In genomic region chr18:49832221-49832647, GRCh38 we compare ENCODE assay signal across 1 cellular context.
TF ChIP-seq lines count a peak whose summit lies in the region.

No MANE protein-coding gene starts in this region.

TF ChIP-seq in HepG2, 621 proteins besides CTCF, POLR2A, EP300 and RAD21 (continued from another document and continues in another):
- TF ChIP-seq POGK (CRISPR knock-in tag; conservative IDR thresholded peaks at IDR 0.05): no peak
- TF ChIP-seq ZNF737 (CRISPR knock-in tag; IDR thresholded peaks at IDR 0.05; ENCODE audit: borderline replicate concordance): no peak
- TF ChIP-seq LCORL (IDR thresholded peaks at IDR 0.05): peak; percentile 55
- TF ChIP-seq LCORL (CRISPR knock-in tag; IDR thresholded peaks at IDR 0.05): peak; percentile 88
- TF ChIP-seq SMC3 (IDR thresholded peaks at IDR 0.05; ENCODE audit: low read length): no peak
- peak; percentile 83 for TF ChIP-seq CREM (IDR thresholded peaks at IDR 0.05)
- TF ChIP-seq CREM (CRISPR knock-in tag; IDR thresholded peaks at IDR 0.05): no peak
- no peak for TF ChIP-seq GPBP1L1 (CRISPR knock-in tag; IDR thresholded peaks at IDR 0.05)
- peak; percentile 83 for TF ChIP-seq ARID3A (IDR thresholded peaks at IDR 0.05; ENCODE audit: low read depth, low read length)
- no peak for TF ChIP-seq CHD2 (IDR thresholded peaks at IDR 0.05; ENCODE audit: low read depth, low read length)
- TF ChIP-seq NFRKB (IDR thresholded peaks at IDR 0.05): no peak
- TF ChIP-seq NCOA2 (CRISPR knock-in tag; IDR thresholded peaks at IDR 0.05): peak; percentile 85
- TF ChIP-seq TFAP4 (IDR thresholded peaks at IDR 0.05; ENCODE audit: borderline replicate concordance, low read depth): peak; percentile 76; the same call in 1 of the 2 replicates
- no peak for TF ChIP-seq UBTF (CRISPR knock-in tag; IDR thresholded peaks at IDR 0.05)
- no peak for TF ChIP-seq RBFOX2 (IDR thresholded peaks at IDR 0.05; ENCODE audit: low read depth, low read length)
- TF ChIP-seq SIN3A (IDR thresholded peaks at IDR 0.05; ENCODE audit: borderline replicate concordance, low read depth, low read length): no peak
- no peak for TF ChIP-seq KDM1A (CRISPR knock-in tag; IDR thresholded peaks at IDR 0.05)
- TF ChIP-seq ZNF746 (CRISPR knock-in tag; IDR thresholded peaks at IDR 0.05): no peak; the same call in 1 of the 2 replicates
- TF ChIP-seq RXRB (CRISPR knock-in tag; IDR thresholded peaks at IDR 0.05; ENCODE audit: borderline replicate concordance): peak; percentile 88
- no peak for TF ChIP-seq NFAT5 (CRISPR knock-in tag; IDR thresholded peaks at IDR 0.05)
- TF ChIP-seq ZNF18 (CRISPR knock-in tag; IDR thresholded peaks at IDR 0.05; ENCODE audit: insufficient replicate concordance): no peak
- TF ChIP-seq ZNF549 (CRISPR knock-in tag; IDR thresholded peaks at IDR 0.05): no peak
- TF ChIP-seq POGZ (CRISPR knock-in tag; IDR thresholded peaks at IDR 0.05): peak; percentile 78
- peak; percentile 88 for TF ChIP-seq FOXA3 (CRISPR knock-in tag; IDR thresholded peaks at IDR 0.05)
- TF ChIP-seq ZNF30 (CRISPR knock-in tag; IDR thresholded peaks at IDR 0.05): no peak
- no peak for TF ChIP-seq CBX1 (IDR thresholded peaks at IDR 0.05; ENCODE audit: low read depth)
- no peak for TF ChIP-seq FOSL1 (CRISPR knock-in tag; IDR thresholded peaks at IDR 0.05; ENCODE audit: borderline replicate concordance)
- TF ChIP-seq ZNF333 (CRISPR knock-in tag; IDR thresholded peaks at IDR 0.05; ENCODE audit: borderline replicate concordance): no peak
- peak; percentile 37; the same call in 1 of the 2 replicates for TF ChIP-seq SIX4 (CRISPR knock-in tag; IDR thresholded peaks at IDR 0.05)
- TF ChIP-seq ZFP36 (IDR thresholded peaks at IDR 0.05; ENCODE audit: borderline replicate concordance, low read depth, low read length, partially characterized antibody): no peak
- TF ChIP-seq TIGD3 (CRISPR knock-in tag; IDR thresholded peaks at IDR 0.05; ENCODE audit: borderline replicate concordance): no peak
- no peak for TF ChIP-seq ZNF839 (CRISPR knock-in tag; IDR thresholded peaks at IDR 0.05; ENCODE audit: borderline replicate concordance)
- peak; percentile 42; the same call in 1 of the 2 replicates for TF ChIP-seq ZSCAN21 (CRISPR knock-in tag; IDR thresholded peaks at IDR 0.05; ENCODE audit: borderline replicate concordance)
- no peak for TF ChIP-seq RNF219 (CRISPR knock-in tag; IDR thresholded peaks at IDR 0.05)
- TF ChIP-seq GATAD1 (CRISPR knock-in tag; IDR thresholded peaks at IDR 0.05): no peak; the same call in 1 of the 2 replicates
- TF ChIP-seq MYNN (CRISPR knock-in tag; IDR thresholded peaks at IDR 0.05; ENCODE audit: low read depth): no peak
- no peak for TF ChIP-seq AHR (CRISPR knock-in tag; IDR thresholded peaks at IDR 0.05)
